ENCODE assay signal across 1 cellular context in genomic region chr20:53142225-53142624, GRCh38.
TF ChIP-seq lines count a peak whose summit lies in the region.

No MANE protein-coding gene starts in this region.

TF ChIP-seq in WTC11, 78 proteins besides CTCF, POLR2A, EP300 and RAD21 (continued from another document):
- TF ChIP-seq PRDM15 (CRISPR knock-in tag; IDR thresholded peaks at IDR 0.05) = no peak
